Comparison of ENCODE assay signal across 22 cellular contexts in genomic region chr2:48438266-48438665, GRCh38.
"Had no signal": no experiment of that assay in that cellular context is flagged by ENCODE, and none has a peak within 500 bp of the region (broad histone marks: within the 10 kb centered on the region; RNA-seq: fewer than 3 reads in every experiment).

No MANE protein-coding gene starts in this region.

- H3K27ac Mint-ChIP-seq: activated T-cell treated with anti-CD3 and anti-CD28 coated beads, Interleukin-2, amount 50 U/mL, for 72 hours had no signal

- H2AFZ ChIP-seq: parathyroid adenoma had no signal

- FAIRE-seq: urothelium cell line had no signal

- H3K9ac ChIP-seq: parathyroid adenoma had no signal

- H3K27me3 Mint-ChIP-seq: central memory CD8-positive, alpha-beta T cell had no signal

- DNase-seq: activated CD4-positive, alpha-beta T cell treated with anti-CD3 and anti-CD28 coated beads, Interleukin-2, amount 50 U/mL, for 4 hours; activated effector memory CD4-positive, alpha-beta T cell treated with anti-CD3 and anti-CD28 coated beads, Interleukin-2, amount 50 U/mL, for 16 hours; activated naive CD4-positive, alpha-beta T cell treated with anti-CD3 and anti-CD28 coated beads, Interleukin-2, amount 50 U/mL, for 16 hours; activated T-cell treated with anti-CD3 and anti-CD28 coated beads, Interleukin-2, amount 50 U/mL, for 72 hours; effector CD4-positive, alpha-beta T cell; gastrocnemius medialis; heart right ventricle; left lung; mammary epithelial cell; mucosa of descending colon; naive thymus-derived CD4-positive, alpha-beta T cell; spleen; stimulated activated naive CD8-positive, alpha-beta T cell treated with anti-CD3 and anti-CD28 coated beads, Interleukin-15, Interleukin-2, amounts not matched to agents 100 U/mL and 50 U/mL, for 24 hours; substantia nigra; WERI-Rb-1 had no signal

- H3K4me3 Mint-ChIP-seq: activated T-cell treated with anti-CD3 and anti-CD28 coated beads, Interleukin-2, amount 50 U/mL, for 72 hours; central memory CD8-positive, alpha-beta T cell; naive thymus-derived CD4-positive, alpha-beta T cell had no signal

- H3K9me3 ChIP-seq: ascending aorta, gastrocnemius medialis, heart right ventricle, left lung, mucosa of descending colon, neutrophil, spleen, tibial nerve had no signal

- H3K36me3 Mint-ChIP-seq: naive thymus-derived CD4-positive, alpha-beta T cell had no signal

- H3K9me3 Mint-ChIP-seq: activated T-cell treated with anti-CD3 and anti-CD28 coated beads, Interleukin-2, amount 50 U/mL, for 72 hours; central memory CD8-positive, alpha-beta T cell; naive thymus-derived CD4-positive, alpha-beta T cell had no signal

- H3K36me3 ChIP-seq: ascending aorta, gastrocnemius medialis, heart right ventricle, left lung, neutrophil, spleen, tibial nerve, WERI-Rb-1 had no signal

- H3K4me3 ChIP-seq: ascending aorta, coronary artery, gastrocnemius medialis, heart right ventricle, left lung, mucosa of descending colon, spleen, tibial nerve had no signal

- H3K27ac ChIP-seq: ascending aorta, coronary artery, gastrocnemius medialis, heart right ventricle, left lung, neutrophil, parathyroid adenoma, tibial nerve, WERI-Rb-1 had no signal

- H3K27me3 ChIP-seq: ascending aorta, gastrocnemius medialis, heart right ventricle, left lung, neutrophil, spleen, tibial nerve had no signal

- ATAC-seq: activated T-cell treated with anti-CD3 and anti-CD28 coated beads, Interleukin-2, amount 50 U/mL, for 72 hours; gastrocnemius medialis; heart right ventricle; left lung; mucosa of descending colon; naive thymus-derived CD4-positive, alpha-beta T cell; stimulated activated naive CD8-positive, alpha-beta T cell treated with anti-CD3 and anti-CD28 coated beads, Interleukin-15, Interleukin-2, amounts not matched to agents 100 U/mL and 50 U/mL, for 24 hours had no signal
